ENCODE assay signal across 8 cellular contexts in genomic region chr19:55080121-55080914, GRCh38. TPM values are rescaled to one million over a fixed set of nuclear protein-coding genes. Genes with fewer than 3 reads are reported as not detected.
DNase-seq lines count a peak whose midpoint lies in the region; ATAC-seq and TF ChIP-seq lines count a peak whose summit lies in the region.

No MANE protein-coding gene starts in this region.

- H3K27me3 ChIP-seq in DOHH2 (ENCODE audit: control insufficient read depth, low read length) (no peaks in the 10 kb centered on the region), Loucy (ENCODE audit: insufficient read depth, low read length, poor library complexity, severe bottlenecking) (no peaks in the 10 kb centered on the region), right atrium auricular region (peaks cover 17 to 52% of the 10 kb centered on the region in 2 donors), skeletal muscle satellite cell (ENCODE audit: control insufficient read depth, insufficient read depth, low read length) (peaks cover 71% of the 10 kb centered on the region), PC-9 (ENCODE audit: insufficient read depth, low read depth) (no peaks in the 10 kb centered on the region)

- H2AFZ ChIP-seq in Loucy (ENCODE audit: low read length) = no peak overlapping the region
- no peak overlapping the region for H2AFZ ChIP-seq in PC-9

- H3K27ac ChIP-seq in DOHH2 (ENCODE audit: low read depth, low read length) (no peak overlapping the region), right atrium auricular region (no peak overlapping the region), PC-9 (no peak overlapping the region)

- peaks cover 1% of the 10 kb centered on the region for H3K36me3 Mint-ChIP-seq in activated naive CD8-positive, alpha-beta T cell treated with anti-CD3 and anti-CD28 coated beads for 36 hours

- H3K9me2 ChIP-seq in DOHH2 (replicated peaks; ENCODE audit: control insufficient read depth, low read length) (no peaks in the 10 kb centered on the region), Loucy (replicated peaks; ENCODE audit: low read depth, low read length) (no peaks in the 10 kb centered on the region), PC-9 (ENCODE audit: insufficient read depth) (no peaks in the 10 kb centered on the region)

- CTCF ChIA-PET in PC-9 (lab: Charles Lee) = interaction anchor here (0.6 kb wide), 1 partner anchor 37 kb away, joined by 8 read pairs; the partner anchor contains the start of gene PPP1R12C

- H4K20me1 ChIP-seq in DOHH2 (ENCODE audit: control insufficient read depth, insufficient read depth, low read depth, low read length) (0 out of 2 replicates have a peak, but pooled peaks cover 3% of the 10 kb centered on the region), Loucy (ENCODE audit: insufficient read depth, low read length, poor library complexity, severe bottlenecking) (no peaks in the 10 kb centered on the region), PC-9 (ENCODE audit: insufficient read depth) (peaks cover 10% of the 10 kb centered on the region; the same call in 1 of the 2 replicates)

- TF ChIP-seq POLR2A in GM18505 (IDR thresholded peaks at IDR 0.05; ENCODE audit: borderline replicate concordance, extremely low read depth, insufficient read depth, insufficient read length) = no peak

- peaks cover 4% of the 10 kb centered on the region for H3K9me3 Mint-ChIP-seq in activated naive CD8-positive, alpha-beta T cell treated with anti-CD3 and anti-CD28 coated beads for 36 hours

- TF ChIP-seq CTCF in DOHH2 (IDR thresholded peaks at IDR 0.05; ENCODE audit: low read depth, low read length, poor library complexity, severe bottlenecking) (no peak), Loucy (conservative IDR thresholded peaks at IDR 0.05; ENCODE audit: low read length) (no peak), right atrium auricular region (IDR thresholded peaks at IDR 0.05) (no peak), PC-9 (conservative IDR thresholded peaks at IDR 0.05) (no peak)

- H3F3A ChIP-seq in DOHH2 (ENCODE audit: control insufficient read depth, insufficient read depth) = no peaks in the 10 kb centered on the region
- H3F3A ChIP-seq in Loucy (ENCODE audit: low read depth) = no peaks in the 10 kb centered on the region
- peaks cover 69% of the 10 kb centered on the region for H3F3A ChIP-seq in PC-9 (ENCODE audit: insufficient read depth, low read depth)

- H3K4me2 ChIP-seq in DOHH2 (ENCODE audit: low read length) = peak overlapping the region; percentile 61
- peak overlapping the region; percentile 66 for H3K4me2 ChIP-seq in Loucy (ENCODE audit: low read depth, low read length, poor library complexity, severe bottlenecking)
- H3K4me2 ChIP-seq in skeletal muscle satellite cell (ENCODE audit: low read length) = peak overlapping the region; percentile 85
- no peak overlapping the region for H3K4me2 ChIP-seq in PC-9

- peak overlapping the region; percentile 40 for H3K9ac ChIP-seq in Loucy (ENCODE audit: low read depth, low read length, poor library complexity, severe bottlenecking)
- H3K9ac ChIP-seq in skeletal muscle satellite cell (ENCODE audit: low read depth, low read length) = no peak overlapping the region

- peaks cover 20% of the 10 kb centered on the region for H3K4me1 Mint-ChIP-seq in activated naive CD8-positive, alpha-beta T cell treated with anti-CD3 and anti-CD28 coated beads for 36 hours

- no TSS peak for BruUV-seq in PC-9 (replicated peaks; lab: Mats Ljungman, UMichigan)

- DNase-seq in SK-N-DZ (ENCODE audit: low spot score) (peak; percentile 38), right atrium auricular region (ENCODE audit: low spot score) (no peak), PC-9 (no peak)
- DNase-seq in activated naive CD8-positive, alpha-beta T cell treated with anti-CD3 and anti-CD28 coated beads for 36 hours = peak; percentile 69

- H3K36me3 ChIP-seq in DOHH2 (ENCODE audit: control insufficient read depth, low read length) (no peaks in the 10 kb centered on the region), Loucy (ENCODE audit: insufficient read depth, low read length) (no peaks in the 10 kb centered on the region), right atrium auricular region (no peaks in the 10 kb centered on the region), skeletal muscle satellite cell (ENCODE audit: insufficient read depth, low read length) (no peaks in the 10 kb centered on the region), PC-9 (ENCODE audit: low read depth) (peaks cover 10% of the 10 kb centered on the region; the same call in 1 of the 2 replicates)

- H3K27ac Mint-ChIP-seq in activated naive CD8-positive, alpha-beta T cell treated with anti-CD3 and anti-CD28 coated beads for 36 hours = peak overlapping the region; percentile 77

- H3K9me3 ChIP-seq in DOHH2 (ENCODE audit: control insufficient read depth, insufficient read depth, low read length) (peaks cover 6% of the 10 kb centered on the region; the same call in 1 of the 2 replicates), Loucy (ENCODE audit: insufficient read depth, low read depth, low read length) (no peaks in the 10 kb centered on the region), right atrium auricular region (no peaks in the 10 kb centered on the region), skeletal muscle satellite cell (replicated peaks; ENCODE audit: low read length) (peaks cover 3% of the 10 kb centered on the region), PC-9 (ENCODE audit: insufficient read depth, low read depth) (no peaks in the 10 kb centered on the region)

- POLR2A ChIA-PET in PC-9 (lab: Charles Lee; ENCODE audit: unreplicated experiment) = interaction anchor here (0.9 kb wide), 1 partner anchor 25 kb away, joined by 7 read pairs; no protein-coding TSS in a partner anchor

- peaks cover 80% of the 10 kb centered on the region for H3K27me3 Mint-ChIP-seq in activated naive CD8-positive, alpha-beta T cell treated with anti-CD3 and anti-CD28 coated beads for 36 hours

- peaks cover 10% of the 10 kb centered on the region for H3K4me1 ChIP-seq in DOHH2 (ENCODE audit: control insufficient read depth, low read length)
- no peaks in the 10 kb centered on the region for H3K4me1 ChIP-seq in Loucy (ENCODE audit: insufficient read depth, low read length, poor library complexity, severe bottlenecking)
- peaks cover 0 to 30% of the 10 kb centered on the region in 2 donors for H3K4me1 ChIP-seq in right atrium auricular region
- peaks cover 19% of the 10 kb centered on the region for H3K4me1 ChIP-seq in skeletal muscle satellite cell (ENCODE audit: control insufficient read depth, insufficient read depth, low read length)
- H3K4me1 ChIP-seq in PC-9 (replicated peaks; ENCODE audit: insufficient read depth) = peaks cover 12% of the 10 kb centered on the region

- no peaks in the 10 kb centered on the region for H3K79me2 ChIP-seq in DOHH2 (ENCODE audit: control insufficient read depth, low read length)
- no peaks in the 10 kb centered on the region for H3K79me2 ChIP-seq in Loucy (ENCODE audit: insufficient read depth, low read length)
- H3K79me2 ChIP-seq in PC-9 (ENCODE audit: low read depth) = peaks cover 10% of the 10 kb centered on the region; the same call in 1 of the 2 replicates

- intact Hi-C loops in PC-9 (cut with micrococcal nuclease; ENCODE audit: unreplicated experiment) = no loop called here

- no peak for ATAC-seq in GM18505 (IDR thresholded peaks at IDR 0.05; ENCODE audit: unreplicated experiment)

- H3K4me3 ChIP-seq in DOHH2 (ENCODE audit: low read length) = peak overlapping the region; percentile 68
- peak overlapping the region; percentile 66 for H3K4me3 ChIP-seq in Loucy (ENCODE audit: low read length, poor library complexity, severe bottlenecking)
- H3K4me3 ChIP-seq in right atrium auricular region = peak overlapping the region; percentile 34 to 58
- peak overlapping the region; percentile 24 for H3K4me3 ChIP-seq in skeletal muscle satellite cell (ENCODE audit: low read length)
- H3K4me3 ChIP-seq in PC-9 = no peak overlapping the region

- H3K4me3 Mint-ChIP-seq in activated naive CD8-positive, alpha-beta T cell treated with anti-CD3 and anti-CD28 coated beads for 36 hours = peak overlapping the region; percentile 71

RNA-seq across cellular contexts. Expression of gene EPS8L1, which starts 4.6 kb away (rescaled TPM):
- 0.18 and 0.42 TPM in 2 replicates for polyA plus RNA-seq in SK-N-DZ (2014; cell fraction: cytosol; rRNA removed)
- 1.8 and 3.5 TPM in 2 replicates for polyA plus RNA-seq in SK-N-DZ (2014; cell fraction: nucleus; rRNA removed)
- 1 to 10 TPM; 1.3 to 1.5 TPM for total RNA-seq in activated naive CD8-positive, alpha-beta T cell treated with anti-CD3 and anti-CD28 coated beads for 36 hours
- total RNA-seq in right atrium auricular region = 10 to 100 TPM in 1 of 2 donors, 1 to 10 TPM in 1; 6.7 to 13.8 TPM
- 1.5 and 1.7 TPM in 2 replicates for total RNA-seq in skeletal muscle satellite cell (2012; rRNA removed)
- 111 and 162 TPM in 2 replicates for total RNA-seq in PC-9 (2021)

RNA-seq across cellular contexts. Expression of gene RDH13, which starts 17.4 kb away (rescaled TPM):
- polyA plus RNA-seq in SK-N-DZ (2014; cell fraction: cytosol; rRNA removed) = 10.0 and 11.3 TPM in 2 replicates
- 7.4 and 9.5 TPM in 2 replicates for polyA plus RNA-seq in SK-N-DZ (2014; cell fraction: nucleus; rRNA removed)
- 10 to 100 TPM; 21.7 to 24.0 TPM for total RNA-seq in activated naive CD8-positive, alpha-beta T cell treated with anti-CD3 and anti-CD28 coated beads for 36 hours
- total RNA-seq in right atrium auricular region (10 to 100 TPM; 26.5 to 28.1 TPM), PC-9 (2021) (39.8 and 42.1 TPM in 2 replicates)
- total RNA-seq in skeletal muscle satellite cell (2012; rRNA removed) = 11.4 and 14.2 TPM in 2 replicates

RNA-seq across cellular contexts. Expression of gene PPP1R12C, which starts 37.1 kb away (rescaled TPM):
- 19.4 and 22.7 TPM in 2 replicates for polyA plus RNA-seq in SK-N-DZ (2014; cell fraction: cytosol; rRNA removed)
- 314 and 319 TPM in 2 replicates for polyA plus RNA-seq in SK-N-DZ (2014; cell fraction: nucleus; rRNA removed)
- total RNA-seq in activated naive CD8-positive, alpha-beta T cell treated with anti-CD3 and anti-CD28 coated beads for 36 hours = 10 to 100 TPM; 67.2 to 73.5 TPM
- total RNA-seq in right atrium auricular region (100 to 1,000 TPM in 1 of 2 donors, 10 to 100 TPM in 1; 98.9 to 205 TPM), PC-9 (2021) (110 and 114 TPM in 2 replicates)
- total RNA-seq in skeletal muscle satellite cell (2012; rRNA removed) = 42.4 and 51.5 TPM in 2 replicates

RNA-seq across cellular contexts. Expression of gene GP6, which starts 42.3 kb away (rescaled TPM):
- polyA plus RNA-seq in SK-N-DZ (2014; cell fraction: cytosol; rRNA removed) = not detected in 2 replicates
- not detected in 2 replicates for polyA plus RNA-seq in SK-N-DZ (2014; cell fraction: nucleus; rRNA removed)
- total RNA-seq in activated naive CD8-positive, alpha-beta T cell treated with anti-CD3 and anti-CD28 coated beads for 36 hours = not detected
- under 1 TPM in 1 of 2 donors, not detected in 1; 0.16 TPM for total RNA-seq in right atrium auricular region
- not detected in 2 replicates for total RNA-seq in skeletal muscle satellite cell (2012; rRNA removed)
- 0.76 and 1.3 TPM in 2 replicates for total RNA-seq in PC-9 (2021)

Comparison
In these comparisons a context has a peak if more than half of its experiments do, and no peak if none do; other contexts are left out.
1. DNase-seq: peak in SK-N-DZ (single experiment) and activated naive CD8-positive, alpha-beta T cell treated with anti-CD3 and anti-CD28 coated beads for 36 hours (single experiment); none in right atrium auricular region (single experiment) and PC-9 (0 of 2).